In the genomic region with DNA sequence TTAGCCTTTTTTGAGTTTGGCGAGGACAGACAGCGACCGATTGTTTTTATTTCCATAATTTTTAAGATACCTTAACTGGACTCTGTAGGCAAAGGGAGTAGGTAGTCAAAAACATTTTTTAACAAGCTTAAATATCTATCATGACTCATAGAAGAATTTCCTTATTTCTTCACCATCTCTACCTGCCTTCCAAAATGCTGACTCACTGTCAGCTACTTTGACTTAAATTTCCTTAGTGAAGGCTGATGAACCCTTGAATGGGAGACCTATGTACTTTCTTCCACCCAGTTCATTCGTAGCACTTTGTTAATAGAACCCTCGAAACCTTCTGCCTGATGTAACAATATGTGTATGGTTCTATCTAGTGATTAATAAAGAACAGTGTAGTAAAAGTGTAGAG, we compare ENCODE assay signal across 1 cellular context.
TF ChIP-seq lines count a peak whose summit lies in the region.

No MANE protein-coding gene starts in this region.

TF ChIP-seq in K562, 482 proteins besides CTCF, POLR2A, EP300 and RAD21 (continued from another document and continues in another):
- TF ChIP-seq E2F1 (CRISPR knock-in tag; IDR thresholded peaks at IDR 0.05) (no peak), PCBP2 (IDR thresholded peaks at IDR 0.05; ENCODE audit: low read depth, low read length, poor library complexity, severe bottlenecking) (no peak), ESRRA (IDR thresholded peaks at IDR 0.05; ENCODE audit: borderline replicate concordance, low read depth) (no peak), NFIC (IDR thresholded peaks at IDR 0.05) (no peak), ZNF354B (CRISPR knock-in tag; IDR thresholded peaks at IDR 0.05) (no peak), NFATC3 (IDR thresholded peaks at IDR 0.05) (no peak), GABPA (tag; conservative IDR thresholded peaks at IDR 0.05; ENCODE audit: low read depth) (no peak), MED1 (CRISPR knock-in tag; IDR thresholded peaks at IDR 0.05; ENCODE audit: borderline replicate concordance) (no peak), AFF4 (CRISPR knock-in tag; IDR thresholded peaks at IDR 0.05) (no peak), CHD4 (IDR thresholded peaks at IDR 0.05; ENCODE audit: insufficient read depth, insufficient replicate concordance, low read depth, low read length, poor library complexity, severe bottlenecking) (no peak), BACH1 (tag; IDR thresholded peaks at IDR 0.05) (peak; percentile 76; the same call in 1 of the 2 replicates), PYGO2 (tag; IDR thresholded peaks at IDR 0.05) (no peak), CBFA2T2 (conservative IDR thresholded peaks at IDR 0.05) (no peak), NCOA6 (IDR thresholded peaks at IDR 0.05) (no peak), HEY1 (CRISPR knock-in tag; IDR thresholded peaks at IDR 0.05; ENCODE audit: borderline replicate concordance) (no peak), KLF10 (CRISPR knock-in tag; IDR thresholded peaks at IDR 0.05) (no peak), BCOR (IDR thresholded peaks at IDR 0.05) (no peak), ZNF668 (CRISPR knock-in tag; IDR thresholded peaks at IDR 0.05) (no peak), TAF15 (IDR thresholded peaks at IDR 0.05; ENCODE audit: low read depth, low read length) (no peak), ARID1B (IDR thresholded peaks at IDR 0.05) (peak; percentile 59), ZBTB8A (IDR thresholded peaks at IDR 0.05; ENCODE audit: partially characterized antibody) (no peak), NR3C1 (CRISPR knock-in tag; IDR thresholded peaks at IDR 0.05) (no peak), ZNF174 (CRISPR knock-in tag; IDR thresholded peaks at IDR 0.05) (no peak), GABPB1 (CRISPR knock-in tag; IDR thresholded peaks at IDR 0.05) (no peak), BCL6 (CRISPR knock-in tag; IDR thresholded peaks at IDR 0.05) (no peak), MBD2 (IDR thresholded peaks at IDR 0.05; ENCODE audit: borderline replicate concordance, low read depth) (no peak), ZNF584 (CRISPR knock-in tag; IDR thresholded peaks at IDR 0.05; ENCODE audit: low read depth) (no peak), CXXC5 (CRISPR knock-in tag; IDR thresholded peaks at IDR 0.05) (no peak), ZNF766 (CRISPR knock-in tag; conservative IDR thresholded peaks at IDR 0.05) (no peak), SRSF9 (IDR thresholded peaks at IDR 0.05; ENCODE audit: borderline replicate concordance, low read depth, low read length) (no peak), PCBP1 (IDR thresholded peaks at IDR 0.05; ENCODE audit: low read depth, low read length, poor library complexity, severe bottlenecking) (no peak), HCFC1 (IDR thresholded peaks at IDR 0.05; ENCODE audit: low read depth, low read length) (no peak), ARID2 (IDR thresholded peaks at IDR 0.05) (no peak), CBX8 (IDR thresholded peaks at IDR 0.05; ENCODE audit: borderline replicate concordance, extremely low read depth, low read depth, low read length, poor library complexity, severe bottlenecking) (no peak), SMARCA4 (IDR thresholded peaks at IDR 0.05) (peak; percentile 56; the same call in 1 of the 2 replicates), GATAD2B (IDR thresholded peaks at IDR 0.05; ENCODE audit: borderline replicate concordance) (no peak), ZNF79 (CRISPR knock-in tag; IDR thresholded peaks at IDR 0.05; ENCODE audit: low read depth) (no peak), LCOR (CRISPR knock-in tag; IDR thresholded peaks at IDR 0.05) (no peak), SRSF3 (IDR thresholded peaks at IDR 0.05; ENCODE audit: insufficient read depth, low read length) (no peak), MAFK (IDR thresholded peaks at IDR 0.05; ENCODE audit: low read length) (peak; percentile 89)
- TF ChIP-seq, protein P1, sequence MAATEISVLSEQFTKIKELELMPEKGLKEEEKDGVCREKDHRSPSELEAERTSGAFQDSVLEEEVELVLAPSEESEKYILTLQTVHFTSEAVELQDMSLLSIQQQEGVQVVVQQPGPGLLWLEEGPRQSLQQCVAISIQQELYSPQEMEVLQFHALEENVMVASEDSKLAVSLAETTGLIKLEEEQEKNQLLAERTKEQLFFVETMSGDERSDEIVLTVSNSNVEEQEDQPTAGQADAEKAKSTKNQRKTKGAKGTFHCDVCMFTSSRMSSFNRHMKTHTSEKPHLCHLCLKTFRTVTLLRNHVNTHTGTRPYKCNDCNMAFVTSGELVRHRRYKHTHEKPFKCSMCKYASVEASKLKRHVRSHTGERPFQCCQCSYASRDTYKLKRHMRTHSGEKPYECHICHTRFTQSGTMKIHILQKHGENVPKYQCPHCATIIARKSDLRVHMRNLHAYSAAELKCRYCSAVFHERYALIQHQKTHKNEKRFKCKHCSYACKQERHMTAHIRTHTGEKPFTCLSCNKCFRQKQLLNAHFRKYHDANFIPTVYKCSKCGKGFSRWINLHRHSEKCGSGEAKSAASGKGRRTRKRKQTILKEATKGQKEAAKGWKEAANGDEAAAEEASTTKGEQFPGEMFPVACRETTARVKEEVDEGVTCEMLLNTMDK (IDR thresholded peaks at IDR 0.05; ENCODE audit: borderline replicate concordance, insufficient read depth, low read depth, low read length, poor library complexity, severe bottlenecking) = no peak
- TF ChIP-seq, protein P2, sequence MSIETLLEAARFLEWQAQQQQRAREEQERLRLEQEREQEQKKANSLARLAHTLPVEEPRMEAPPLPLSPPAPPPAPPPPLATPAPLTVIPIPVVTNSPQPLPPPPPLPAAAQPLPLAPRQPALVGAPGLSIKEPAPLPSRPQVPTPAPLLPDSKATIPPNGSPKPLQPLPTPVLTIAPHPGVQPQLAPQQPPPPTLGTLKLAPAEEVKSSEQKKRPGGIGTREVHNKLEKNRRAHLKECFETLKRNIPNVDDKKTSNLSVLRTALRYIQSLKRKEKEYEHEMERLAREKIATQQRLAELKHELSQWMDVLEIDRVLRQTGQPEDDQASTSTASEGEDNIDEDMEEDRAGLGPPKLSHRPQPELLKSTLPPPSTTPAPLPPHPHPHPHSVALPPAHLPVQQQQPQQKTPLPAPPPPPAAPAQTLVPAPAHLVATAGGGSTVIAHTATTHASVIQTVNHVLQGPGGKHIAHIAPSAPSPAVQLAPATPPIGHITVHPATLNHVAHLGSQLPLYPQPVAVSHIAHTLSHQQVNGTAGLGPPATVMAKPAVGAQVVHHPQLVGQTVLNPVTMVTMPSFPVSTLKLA (conservative IDR thresholded peaks at IDR 0.05) = no peak; a peak in 1 of 4 replicates
- TF ChIP-seq, protein P3, sequence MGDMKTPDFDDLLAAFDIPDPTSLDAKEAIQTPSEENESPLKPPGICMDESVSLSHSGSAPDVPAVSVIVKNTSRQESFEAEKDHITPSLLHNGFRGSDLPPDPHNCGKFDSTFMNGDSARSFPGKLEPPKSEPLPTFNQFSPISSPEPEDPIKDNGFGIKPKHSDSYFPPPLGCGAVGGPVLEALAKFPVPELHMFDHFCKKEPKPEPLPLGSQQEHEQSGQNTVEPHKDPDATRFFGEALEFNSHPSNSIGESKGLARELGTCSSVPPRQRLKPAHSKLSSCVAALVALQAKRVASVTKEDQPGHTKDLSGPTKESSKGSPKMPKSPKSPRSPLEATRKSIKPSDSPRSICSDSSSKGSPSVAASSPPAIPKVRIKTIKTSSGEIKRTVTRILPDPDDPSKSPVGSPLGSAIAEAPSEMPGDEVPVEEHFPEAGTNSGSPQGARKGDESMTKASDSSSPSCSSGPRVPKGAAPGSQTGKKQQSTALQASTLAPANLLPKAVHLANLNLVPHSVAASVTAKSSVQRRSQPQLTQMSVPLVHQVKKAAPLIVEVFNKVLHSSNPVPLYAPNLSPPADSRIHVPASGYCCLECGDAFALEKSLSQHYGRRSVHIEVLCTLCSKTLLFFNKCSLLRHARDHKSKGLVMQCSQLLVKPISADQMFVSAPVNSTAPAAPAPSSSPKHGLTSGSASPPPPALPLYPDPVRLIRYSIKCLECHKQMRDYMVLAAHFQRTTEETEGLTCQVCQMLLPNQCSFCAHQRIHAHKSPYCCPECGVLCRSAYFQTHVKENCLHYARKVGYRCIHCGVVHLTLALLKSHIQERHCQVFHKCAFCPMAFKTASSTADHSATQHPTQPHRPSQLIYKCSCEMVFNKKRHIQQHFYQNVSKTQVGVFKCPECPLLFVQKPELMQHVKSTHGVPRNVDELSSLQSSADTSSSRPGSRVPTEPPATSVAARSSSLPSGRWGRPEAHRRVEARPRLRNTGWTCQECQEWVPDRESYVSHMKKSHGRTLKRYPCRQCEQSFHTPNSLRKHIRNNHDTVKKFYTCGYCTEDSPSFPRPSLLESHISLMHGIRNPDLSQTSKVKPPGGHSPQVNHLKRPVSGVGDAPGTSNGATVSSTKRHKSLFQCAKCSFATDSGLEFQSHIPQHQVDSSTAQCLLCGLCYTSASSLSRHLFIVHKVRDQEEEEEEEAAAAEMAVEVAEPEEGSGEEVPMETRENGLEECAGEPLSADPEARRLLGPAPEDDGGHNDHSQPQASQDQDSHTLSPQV (IDR thresholded peaks at IDR 0.05) = 0 out of 2 replicates have a peak, but pooled peaks have one; percentile 47
- TF ChIP-seq, protein P4, sequence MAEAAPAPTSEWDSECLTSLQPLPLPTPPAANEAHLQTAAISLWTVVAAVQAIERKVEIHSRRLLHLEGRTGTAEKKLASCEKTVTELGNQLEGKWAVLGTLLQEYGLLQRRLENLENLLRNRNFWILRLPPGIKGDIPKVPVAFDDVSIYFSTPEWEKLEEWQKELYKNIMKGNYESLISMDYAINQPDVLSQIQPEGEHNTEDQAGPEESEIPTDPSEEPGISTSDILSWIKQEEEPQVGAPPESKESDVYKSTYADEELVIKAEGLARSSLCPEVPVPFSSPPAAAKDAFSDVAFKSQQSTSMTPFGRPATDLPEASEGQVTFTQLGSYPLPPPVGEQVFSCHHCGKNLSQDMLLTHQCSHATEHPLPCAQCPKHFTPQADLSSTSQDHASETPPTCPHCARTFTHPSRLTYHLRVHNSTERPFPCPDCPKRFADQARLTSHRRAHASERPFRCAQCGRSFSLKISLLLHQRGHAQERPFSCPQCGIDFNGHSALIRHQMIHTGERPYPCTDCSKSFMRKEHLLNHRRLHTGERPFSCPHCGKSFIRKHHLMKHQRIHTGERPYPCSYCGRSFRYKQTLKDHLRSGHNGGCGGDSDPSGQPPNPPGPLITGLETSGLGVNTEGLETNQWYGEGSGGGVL (CRISPR knock-in tag; IDR thresholded peaks at IDR 0.05) = no peak
- TF ChIP-seq, protein P5, sequence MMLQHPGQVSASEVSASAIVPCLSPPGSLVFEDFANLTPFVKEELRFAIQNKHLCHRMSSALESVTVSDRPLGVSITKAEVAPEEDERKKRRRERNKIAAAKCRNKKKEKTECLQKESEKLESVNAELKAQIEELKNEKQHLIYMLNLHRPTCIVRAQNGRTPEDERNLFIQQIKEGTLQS (IDR thresholded peaks at IDR 0.05) = peak; percentile 71; the same call in 1 of the 2 replicates
- TF ChIP-seq, protein P5 (CRISPR knock-in tag; conservative IDR thresholded peaks at IDR 0.05) = no peak
- TF ChIP-seq, protein P6, sequence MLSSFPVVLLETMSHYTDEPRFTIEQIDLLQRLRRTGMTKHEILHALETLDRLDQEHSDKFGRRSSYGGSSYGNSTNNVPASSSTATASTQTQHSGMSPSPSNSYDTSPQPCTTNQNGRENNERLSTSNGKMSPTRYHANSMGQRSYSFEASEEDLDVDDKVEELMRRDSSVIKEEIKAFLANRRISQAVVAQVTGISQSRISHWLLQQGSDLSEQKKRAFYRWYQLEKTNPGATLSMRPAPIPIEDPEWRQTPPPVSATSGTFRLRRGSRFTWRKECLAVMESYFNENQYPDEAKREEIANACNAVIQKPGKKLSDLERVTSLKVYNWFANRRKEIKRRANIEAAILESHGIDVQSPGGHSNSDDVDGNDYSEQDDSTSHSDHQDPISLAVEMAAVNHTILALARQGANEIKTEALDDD (IDR thresholded peaks at IDR 0.05) = no peak
- TF ChIP-seq, protein P7, sequence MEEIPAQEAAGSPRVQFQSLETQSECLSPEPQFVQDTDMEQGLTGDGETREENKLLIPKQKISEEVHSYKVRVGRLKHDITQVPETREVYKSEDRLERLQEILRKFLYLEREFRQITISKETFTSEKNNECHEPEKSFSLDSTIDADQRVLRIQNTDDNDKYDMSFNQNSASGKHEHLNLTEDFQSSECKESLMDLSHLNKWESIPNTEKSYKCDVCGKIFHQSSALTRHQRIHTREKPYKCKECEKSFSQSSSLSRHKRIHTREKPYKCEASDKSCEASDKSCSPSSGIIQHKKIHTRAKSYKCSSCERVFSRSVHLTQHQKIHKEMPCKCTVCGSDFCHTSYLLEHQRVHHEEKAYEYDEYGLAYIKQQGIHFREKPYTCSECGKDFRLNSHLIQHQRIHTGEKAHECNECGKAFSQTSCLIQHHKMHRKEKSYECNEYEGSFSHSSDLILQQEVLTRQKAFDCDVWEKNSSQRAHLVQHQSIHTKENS (CRISPR knock-in tag; IDR thresholded peaks at IDR 0.05) = no peak
